1 cellular context compared by ENCODE assay signal in the genomic region with DNA sequence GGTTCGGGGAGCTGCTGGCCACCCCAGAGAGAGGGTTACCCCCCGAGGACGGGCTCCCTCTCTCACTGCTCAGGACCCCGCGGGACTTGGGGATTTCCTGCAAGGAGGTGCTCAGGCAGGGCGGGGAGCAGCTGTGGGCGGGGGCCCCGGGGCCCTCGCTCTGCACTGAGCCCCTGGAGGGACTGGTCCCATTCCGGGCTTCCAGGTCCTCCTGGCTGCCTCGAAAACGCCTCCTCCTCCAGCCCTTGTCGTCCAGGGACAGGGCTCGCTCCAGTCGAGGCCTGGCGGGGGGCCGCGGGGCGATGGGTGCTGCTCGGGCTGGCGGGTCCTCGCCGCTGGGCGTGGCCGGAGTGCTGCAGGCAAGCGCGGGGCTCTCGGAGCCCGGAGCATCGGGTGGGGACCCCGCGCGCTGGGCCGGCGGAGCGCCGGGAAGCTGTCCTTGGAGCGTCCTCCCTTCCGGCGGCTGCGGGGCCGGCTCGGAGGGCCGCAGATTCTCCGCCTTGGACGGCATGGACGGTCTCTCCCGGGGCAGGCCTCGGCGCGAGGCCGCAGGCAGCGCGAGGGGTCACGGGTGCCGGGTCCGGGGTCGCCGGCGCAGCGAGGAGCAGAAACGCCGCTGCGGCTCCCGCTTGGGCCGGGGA.
TF ChIP-seq lines count a peak whose summit lies in the region.

No MANE protein-coding gene starts in this region.

TF ChIP-seq in K562, 482 proteins besides CTCF, POLR2A, EP300 and RAD21:
- TF ChIP-seq, protein P1, sequence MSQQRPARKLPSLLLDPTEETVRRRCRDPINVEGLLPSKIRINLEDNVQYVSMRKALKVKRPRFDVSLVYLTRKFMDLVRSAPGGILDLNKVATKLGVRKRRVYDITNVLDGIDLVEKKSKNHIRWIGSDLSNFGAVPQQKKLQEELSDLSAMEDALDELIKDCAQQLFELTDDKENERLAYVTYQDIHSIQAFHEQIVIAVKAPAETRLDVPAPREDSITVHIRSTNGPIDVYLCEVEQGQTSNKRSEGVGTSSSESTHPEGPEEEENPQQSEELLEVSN (IDR thresholded peaks at IDR 0.05; ENCODE audit: borderline replicate concordance in 1 of 2, extremely low read depth in 1 of 2, insufficient read depth in 1 of 2, insufficient read length in 1 of 2, low read depth in 1 of 2, low read length in 1 of 2, poor library complexity in 1 of 2, severe bottlenecking in 1 of 2), result peak; percentile 8 to 14
- no peak for TF ChIP-seq HNRNPL (IDR thresholded peaks at IDR 0.05; ENCODE audit: low read depth, low read length)
- TF ChIP-seq PCBP1 (IDR thresholded peaks at IDR 0.05; ENCODE audit: low read depth, low read length, poor library complexity, severe bottlenecking), result peak; percentile 20
- TF ChIP-seq NRF1 (conservative IDR thresholded peaks at IDR 0.05 in 1 of 2, IDR thresholded peaks at IDR 0.05 in 1 of 2), result peak; percentile 27 to 36; a peak in 1 of 4 replicates
- no peak for TF ChIP-seq ZNF398 (CRISPR knock-in tag; IDR thresholded peaks at IDR 0.05)
- TF ChIP-seq JUND (IDR thresholded peaks at IDR 0.05; ENCODE audit: borderline replicate concordance, low read depth, low read length), result no peak
- no peak for TF ChIP-seq JUND (tag; IDR thresholded peaks at IDR 0.05; ENCODE audit: borderline replicate concordance, low read depth, low read length)
- peak; percentile 9 to 22; a peak in 1 of 4 replicates for TF ChIP-seq SIN3A (IDR thresholded peaks at IDR 0.05; ENCODE audit: borderline replicate concordance in 2 of 2, control insufficient read depth in 1 of 2, low read depth in 2 of 2, low read length in 2 of 2)
- TF ChIP-seq ZBTB7A (IDR thresholded peaks at IDR 0.05; ENCODE audit: borderline replicate concordance, control insufficient read depth, low read depth, low read length), result peak; percentile 37
- TF ChIP-seq POLR2G (IDR thresholded peaks at IDR 0.05; ENCODE audit: low read depth, low read length), result peak; percentile 84
- 0 out of 6 replicates have a peak, but pooled peaks of 1 of the 3 experiments have one; percentile 24 for TF ChIP-seq ZBTB11 (CRISPR knock-in tag; IDR thresholded peaks at IDR 0.05)
- 0 out of 2 replicates have a peak, but pooled peaks have one; percentile 35 for TF ChIP-seq NR2C2 (CRISPR knock-in tag; IDR thresholded peaks at IDR 0.05)
- no peak for TF ChIP-seq NR2C2 (tag; IDR thresholded peaks at IDR 0.05)
- peak in 1 of 2 experiments; percentile 70; a peak in 1 of 4 replicates for TF ChIP-seq NONO (IDR thresholded peaks at IDR 0.05; ENCODE audit: low read depth in 2 of 2, low read length in 1 of 2)
- peak; percentile 50 for TF ChIP-seq ARID4B (CRISPR knock-in tag; IDR thresholded peaks at IDR 0.05)
- peak; percentile 33; the same call in 1 of the 2 replicates for TF ChIP-seq NCOA6 (IDR thresholded peaks at IDR 0.05)
- peak; percentile 46 for TF ChIP-seq SAP30 (IDR thresholded peaks at IDR 0.05; ENCODE audit: borderline replicate concordance, insufficient read depth, low read depth, low read length, poor library complexity, severe bottlenecking)
- 0 out of 2 replicates have a peak, but pooled peaks have one; percentile 11 for TF ChIP-seq GABPB1 (CRISPR knock-in tag; IDR thresholded peaks at IDR 0.05)
- peak; percentile 9 for TF ChIP-seq KDM5B (IDR thresholded peaks at IDR 0.05; ENCODE audit: insufficient replicate concordance, low read depth, low read length)
- TF ChIP-seq ZNF263 (CRISPR knock-in tag; IDR thresholded peaks at IDR 0.05; ENCODE audit: borderline replicate concordance), result 0 out of 2 replicates have a peak, but pooled peaks have one; percentile 29
- no peak for TF ChIP-seq ZNF444 (CRISPR knock-in tag; IDR thresholded peaks at IDR 0.05)
- 0 out of 2 replicates have a peak, but pooled peaks have one; percentile 38 for TF ChIP-seq RBFOX2 (IDR thresholded peaks at IDR 0.05; ENCODE audit: low read depth, low read length)
- TF ChIP-seq MAZ (CRISPR knock-in tag; conservative IDR thresholded peaks at IDR 0.05 in 1 of 2, IDR thresholded peaks at IDR 0.05 in 1 of 2), result 0 out of 4 replicates have a peak, but pooled peaks of 1 of the 2 experiments have one; percentile 12
- no peak for TF ChIP-seq RAD51 (IDR thresholded peaks at IDR 0.05; ENCODE audit: borderline replicate concordance, low read depth)
- TF ChIP-seq, protein P2, sequence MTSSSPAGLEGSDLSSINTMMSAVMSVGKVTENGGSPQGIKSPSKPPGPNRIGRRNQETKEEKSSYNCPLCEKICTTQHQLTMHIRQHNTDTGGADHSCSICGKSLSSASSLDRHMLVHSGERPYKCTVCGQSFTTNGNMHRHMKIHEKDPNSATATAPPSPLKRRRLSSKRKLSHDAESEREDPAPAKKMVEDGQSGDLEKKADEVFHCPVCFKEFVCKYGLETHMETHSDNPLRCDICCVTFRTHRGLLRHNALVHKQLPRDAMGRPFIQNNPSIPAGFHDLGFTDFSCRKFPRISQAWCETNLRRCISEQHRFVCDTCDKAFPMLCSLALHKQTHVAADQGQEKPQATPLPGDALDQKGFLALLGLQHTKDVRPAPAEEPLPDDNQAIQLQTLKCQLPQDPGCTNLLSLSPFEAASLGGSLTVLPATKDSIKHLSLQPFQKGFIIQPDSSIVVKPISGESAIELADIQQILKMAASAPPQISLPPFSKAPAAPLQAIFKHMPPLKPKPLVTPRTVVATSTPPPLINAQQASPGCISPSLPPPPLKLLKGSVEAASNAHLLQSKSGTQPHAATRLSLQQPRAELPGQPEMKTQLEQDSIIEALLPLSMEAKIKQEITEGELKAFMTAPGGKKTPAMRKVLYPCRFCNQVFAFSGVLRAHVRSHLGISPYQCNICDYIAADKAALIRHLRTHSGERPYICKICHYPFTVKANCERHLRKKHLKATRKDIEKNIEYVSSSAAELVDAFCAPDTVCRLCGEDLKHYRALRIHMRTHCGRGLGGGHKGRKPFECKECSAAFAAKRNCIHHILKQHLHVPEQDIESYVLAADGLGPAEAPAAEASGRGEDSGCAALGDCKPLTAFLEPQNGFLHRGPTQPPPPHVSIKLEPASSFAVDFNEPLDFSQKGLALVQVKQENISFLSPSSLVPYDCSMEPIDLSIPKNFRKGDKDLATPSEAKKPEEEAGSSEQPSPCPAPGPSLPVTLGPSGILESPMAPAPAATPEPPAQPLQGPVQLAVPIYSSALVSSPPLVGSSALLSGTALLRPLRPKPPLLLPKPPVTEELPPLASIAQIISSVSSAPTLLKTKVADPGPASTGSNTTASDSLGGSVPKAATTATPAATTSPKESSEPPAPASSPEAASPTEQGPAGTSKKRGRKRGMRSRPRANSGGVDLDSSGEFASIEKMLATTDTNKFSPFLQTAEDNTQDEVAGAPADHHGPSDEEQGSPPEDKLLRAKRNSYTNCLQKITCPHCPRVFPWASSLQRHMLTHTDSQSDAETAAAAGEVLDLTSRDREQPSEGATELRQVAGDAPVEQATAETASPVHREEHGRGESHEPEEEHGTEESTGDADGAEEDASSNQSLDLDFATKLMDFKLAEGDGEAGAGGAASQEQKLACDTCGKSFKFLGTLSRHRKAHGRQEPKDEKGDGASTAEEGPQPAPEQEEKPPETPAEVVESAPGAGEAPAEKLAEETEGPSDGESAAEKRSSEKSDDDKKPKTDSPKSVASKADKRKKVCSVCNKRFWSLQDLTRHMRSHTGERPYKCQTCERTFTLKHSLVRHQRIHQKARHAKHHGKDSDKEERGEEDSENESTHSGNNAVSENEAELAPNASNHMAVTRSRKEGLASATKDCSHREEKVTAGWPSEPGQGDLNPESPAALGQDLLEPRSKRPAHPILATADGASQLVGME (CRISPR knock-in tag; IDR thresholded peaks at IDR 0.05), result 0 out of 2 replicates have a peak, but pooled peaks have one; percentile 10
- 0 out of 4 replicates have a peak, but pooled peaks of 1 of the 2 experiments have one; percentile 56 for TF ChIP-seq UBTF (IDR thresholded peaks at IDR 0.05; ENCODE audit: borderline replicate concordance in 1 of 2, low read depth in 2 of 2, low read length in 2 of 2)
- peak in 1 of 2 experiments; percentile 20; a peak in 1 of 4 replicates for TF ChIP-seq HDAC1 (IDR thresholded peaks at IDR 0.05)
